In the genomic region with DNA sequence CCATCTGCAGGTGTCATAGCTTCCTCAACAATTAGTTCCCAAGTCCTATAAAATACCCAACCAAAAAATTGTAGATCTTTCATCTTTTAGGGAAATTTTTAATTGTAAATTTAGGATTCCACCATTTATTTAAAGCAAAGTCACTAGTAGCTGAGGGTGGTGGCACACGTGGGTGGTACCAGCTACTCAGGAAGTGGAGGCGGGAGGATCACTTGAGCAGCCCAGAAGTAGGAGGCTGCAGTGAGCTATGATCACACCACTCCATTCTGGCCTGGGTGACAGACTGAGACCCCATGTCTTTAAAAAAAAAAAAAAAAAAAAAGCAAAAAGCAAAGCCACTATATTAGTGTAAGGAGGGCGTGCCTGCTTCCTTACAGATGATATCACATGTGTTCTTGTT, we compare ENCODE assay signal across 27 cellular contexts.
DNase-seq lines count a peak whose midpoint lies in the region; ATAC-seq and TF ChIP-seq lines count a peak whose summit lies in the region.
"Had no signal": no experiment of that assay in that cellular context is flagged by ENCODE, and none has a peak within 500 bp of the region (broad histone marks: within the 10 kb centered on the region; RNA-seq: fewer than 3 reads in every experiment).

No MANE protein-coding gene starts in this region.

- H3K36me3 ChIP-seq in BLaER1 treated with 17β-estradiol and CSF1 and Interleukin-3, amounts not matched to agents 10 nM and 100 nM = no peaks in the 10 kb centered on the region
- H3K36me3 ChIP-seq in Loucy (ENCODE audit: insufficient read depth, low read length) (no peaks in the 10 kb centered on the region), HAP-1 (replicated peaks) (no peaks in the 10 kb centered on the region)
- H3K36me3 ChIP-seq: MG63 had no signal

- no peaks in the 10 kb centered on the region for H3K27me3 ChIP-seq in BLaER1 treated with 17β-estradiol and CSF1 and Interleukin-3, amounts not matched to agents 10 nM and 100 nM
- H3K27me3 ChIP-seq in Loucy (ENCODE audit: insufficient read depth, low read length, poor library complexity, severe bottlenecking) (no peaks in the 10 kb centered on the region), HAP-1 (ENCODE audit: low read depth) (no peaks in the 10 kb centered on the region)
- H3K27me3 ChIP-seq: MG63 had no signal

- H3K4me3 Mint-ChIP-seq in activated CD4-positive, alpha-beta T cell treated with anti-CD3 and anti-CD28 coated beads for 36 hours = no peak overlapping the region
- no peak overlapping the region for H3K4me3 Mint-ChIP-seq in activated CD8-positive, alpha-beta T cell treated with anti-CD3 and anti-CD28 coated beads, Interleukin-2, amount 10 ng/mL, durations not matched to agents 7 days and 5 days
- H3K4me3 Mint-ChIP-seq: B cell, CD14-positive monocyte, HFFc6 had no signal

- TF ChIP-seq CTCF in Loucy (conservative IDR thresholded peaks at IDR 0.05; ENCODE audit: low read length) = no peak

- in situ Hi-C loops in HAP-1 (cut with MboI; ENCODE audit: low sequenced_read_pairs) = no loop called here

- H3K27ac ChIP-seq in BLaER1 treated with 17β-estradiol and CSF1 and Interleukin-3, amounts not matched to agents 10 nM and 100 nM = no peak overlapping the region
- H3K27ac ChIP-seq: 22Rv1, GM23248 had no signal

- no peaks in the 10 kb centered on the region for H3K79me2 ChIP-seq in Loucy (ENCODE audit: insufficient read depth, low read length)

- DNase-seq in activated CD4-positive, alpha-beta T cell treated with anti-CD3 and anti-CD28 coated beads for 36 hours = peak; percentile 11
- DNase-seq in activated CD4-positive, alpha-beta T cell treated with anti-CD3 and anti-CD28 coated beads for 48 hours = no peak
- peak; percentile 27 for DNase-seq in activated CD8-positive, alpha-beta T cell treated with anti-CD3 and anti-CD28 coated beads, Interleukin-2, amount 10 ng/mL, durations not matched to agents 7 days and 5 days
- DNase-seq in activated naive CD4-positive, alpha-beta T cell (lab: John Stamatoyannopoulos, UW) = no peak
- no peak for DNase-seq in HAP-1 (ENCODE audit: low spot score in 2 of 2)
- no peak for DNase-seq in midbrain (lab: John Stamatoyannopoulos, UW)
- DNase-seq: DMS53, GM23248, H7, HFFc6, KBM-7, MG63, NCI-H1048, NCI-H1417, NCI-H1694, NCI-H2029 treated with DMSO at 0.1 percent for 48 hours, NCI-H2171, NCI-H226, NCI-H510A, NCI-H69, RPMI8226, SHP77 had no signal

- H3K36me3 Mint-ChIP-seq in activated CD4-positive, alpha-beta T cell treated with anti-CD3 and anti-CD28 coated beads for 36 hours (ENCODE audit: low read depth) = no peaks in the 10 kb centered on the region
- H3K36me3 Mint-ChIP-seq in activated CD8-positive, alpha-beta T cell treated with anti-CD3 and anti-CD28 coated beads, Interleukin-2, amount 10 ng/mL, durations not matched to agents 7 days and 5 days (ENCODE audit: low read depth) = no peaks in the 10 kb centered on the region
- H3K36me3 Mint-ChIP-seq: CD14-positive monocyte had no signal

- H3K4me2 ChIP-seq in BLaER1 treated with 17β-estradiol and CSF1 and Interleukin-3, amounts not matched to agents 10 nM and 100 nM = peak overlapping the region in 6 of 11 experiments; percentile 20 to 62 (median 42); a peak in 9 of 22 replicates
- H3K4me2 ChIP-seq in Loucy (ENCODE audit: low read depth, low read length, poor library complexity, severe bottlenecking) = no peak overlapping the region

- H3K9me3 ChIP-seq in BLaER1 treated with 17β-estradiol and CSF1 and Interleukin-3, amounts not matched to agents 10 nM and 100 nM (replicated peaks in 1 of 11) = no peaks in the 10 kb centered on the region
- H3K9me3 ChIP-seq in Loucy (ENCODE audit: insufficient read depth, low read depth, low read length) = no peaks in the 10 kb centered on the region
- H3K9me3 ChIP-seq in HAP-1 = no peaks in the 10 kb centered on the region
- H3K9me3 ChIP-seq: MG63 had no signal

- no peak overlapping the region for H3K4me3 ChIP-seq in BLaER1 treated with 17β-estradiol and CSF1 and Interleukin-3, amounts not matched to agents 10 nM and 100 nM
- H3K4me3 ChIP-seq in Loucy (ENCODE audit: low read length, poor library complexity, severe bottlenecking) = no peak overlapping the region
- H3K4me3 ChIP-seq in HAP-1 = no peak overlapping the region
- H3K4me3 ChIP-seq: GM23248, MG63 had no signal

- peak overlapping the region; percentile 31; the same call in 1 of the 2 replicates for H2AFZ ChIP-seq in Loucy (ENCODE audit: low read length)
- H2AFZ ChIP-seq: GM23248 had no signal

- intact Hi-C loops in activated CD4-positive, alpha-beta T cell treated with anti-CD3 and anti-CD28 coated beads for 36 hours (cut with DNase I, micrococcal nuclease) = loop anchor here in 1 of 2 experiments (5.0 kb wide), 1 partner anchor 129 kb away; no protein-coding TSS in a partner anchor

- H3K4me1 Mint-ChIP-seq in activated CD4-positive, alpha-beta T cell treated with anti-CD3 and anti-CD28 coated beads for 36 hours = peaks cover 4% of the 10 kb centered on the region
- peaks cover 7% of the 10 kb centered on the region for H3K4me1 Mint-ChIP-seq in activated CD8-positive, alpha-beta T cell treated with anti-CD3 and anti-CD28 coated beads, Interleukin-2, amount 10 ng/mL, durations not matched to agents 7 days and 5 days (ENCODE audit: low read depth)
- H3K4me1 Mint-ChIP-seq: B cell had no signal

- ATAC-seq in activated CD4-positive, alpha-beta T cell treated with anti-CD3 and anti-CD28 coated beads for 36 hours = no peak
- ATAC-seq in activated CD8-positive, alpha-beta T cell treated with anti-CD3 and anti-CD28 coated beads, Interleukin-2, amount 10 ng/mL, durations not matched to agents 7 days and 5 days = no peak

- no peak overlapping the region for H3K9ac ChIP-seq in BLaER1 treated with 17β-estradiol and CSF1 and Interleukin-3, amounts not matched to agents 10 nM and 100 nM
- H3K9ac ChIP-seq in Loucy (ENCODE audit: low read depth, low read length, poor library complexity, severe bottlenecking) = no peak overlapping the region
- H3K9ac ChIP-seq: GM23248 had no signal

- POLR2A ChIA-PET in activated CD4-positive, alpha-beta T cell treated with anti-CD3 and anti-CD28 coated beads for 36 hours (lab: Charles Lee) = no interaction called here
- POLR2A ChIA-PET in activated CD8-positive, alpha-beta T cell treated with anti-CD3 and anti-CD28 coated beads, Interleukin-2, amount 10 ng/mL, durations not matched to agents 7 days and 5 days (lab: Charles Lee) = no interaction called here

- H3K27me3 Mint-ChIP-seq in activated CD4-positive, alpha-beta T cell treated with anti-CD3 and anti-CD28 coated beads for 36 hours = no peaks in the 10 kb centered on the region
- no peaks in the 10 kb centered on the region for H3K27me3 Mint-ChIP-seq in activated CD8-positive, alpha-beta T cell treated with anti-CD3 and anti-CD28 coated beads, Interleukin-2, amount 10 ng/mL, durations not matched to agents 7 days and 5 days (ENCODE audit: low read depth)
- H3K27me3 Mint-ChIP-seq: B cell had no signal

- peaks cover 0 to 18% (median 8%) of the 10 kb centered on the region in 10 experiments; a peak in 10 of 20 replicates for H3K4me1 ChIP-seq in BLaER1 treated with 17β-estradiol and CSF1 and Interleukin-3, amounts not matched to agents 10 nM and 100 nM
- H3K4me1 ChIP-seq in Loucy (ENCODE audit: insufficient read depth, low read length, poor library complexity, severe bottlenecking) = peaks cover 10% of the 10 kb centered on the region
- H3K4me1 ChIP-seq in HAP-1 = no peaks in the 10 kb centered on the region

- no peaks in the 10 kb centered on the region for H3F3A ChIP-seq in Loucy (ENCODE audit: low read depth)

- no peaks in the 10 kb centered on the region for H4K20me1 ChIP-seq in BLaER1 treated with 17β-estradiol and CSF1 and Interleukin-3, amounts not matched to agents 10 nM and 100 nM
- no peaks in the 10 kb centered on the region for H4K20me1 ChIP-seq in Loucy (ENCODE audit: insufficient read depth, low read length, poor library complexity, severe bottlenecking)

- no peaks in the 10 kb centered on the region for H3K9me2 ChIP-seq in Loucy (replicated peaks; ENCODE audit: low read depth, low read length)

- CTCF ChIA-PET in activated CD4-positive, alpha-beta T cell treated with anti-CD3 and anti-CD28 coated beads for 36 hours (lab: Charles Lee) = interaction anchor here (0.7 to 4.3 kb wide), 4 partner anchors 9 to 154 kb away, joined by 4 to 49 read pairs (median 16); no protein-coding TSS in a partner anchor
- CTCF ChIA-PET in activated CD8-positive, alpha-beta T cell treated with anti-CD3 and anti-CD28 coated beads, Interleukin-2, amount 10 ng/mL, durations not matched to agents 7 days and 5 days (lab: Charles Lee) = interaction anchor here (1.8 to 2.8 kb wide), 2 partner anchors 9 to 13 kb away, joined by 8 to 18 read pairs; no protein-coding TSS in a partner anchor

- H3K9me3 Mint-ChIP-seq in activated CD4-positive, alpha-beta T cell treated with anti-CD3 and anti-CD28 coated beads for 36 hours (ENCODE audit: low read depth) = no peaks in the 10 kb centered on the region
- H3K9me3 Mint-ChIP-seq in activated CD8-positive, alpha-beta T cell treated with anti-CD3 and anti-CD28 coated beads, Interleukin-2, amount 10 ng/mL, durations not matched to agents 7 days and 5 days (ENCODE audit: insufficient read depth) = no peaks in the 10 kb centered on the region
- H3K9me3 Mint-ChIP-seq: CD14-positive monocyte, HFFc6 had no signal

- H3K27ac Mint-ChIP-seq in activated CD4-positive, alpha-beta T cell treated with anti-CD3 and anti-CD28 coated beads for 36 hours = no peak overlapping the region
- H3K27ac Mint-ChIP-seq in activated CD8-positive, alpha-beta T cell treated with anti-CD3 and anti-CD28 coated beads, Interleukin-2, amount 10 ng/mL, durations not matched to agents 7 days and 5 days = no peak overlapping the region
- H3K27ac Mint-ChIP-seq: B cell, CD14-positive monocyte, HFFc6 had no signal

Comparison
In these comparisons a context has a peak if more than half of its experiments do, and no peak if none do; other contexts are left out.
1. DNase-seq: peak in activated CD4-positive, alpha-beta T cell treated with anti-CD3 and anti-CD28 coated beads for 36 hours (single experiment) and activated CD8-positive, alpha-beta T cell treated with anti-CD3 and anti-CD28 coated beads, Interleukin-2, amount 10 ng/mL, durations not matched to agents 7 days and 5 days (single experiment); none in activated CD4-positive, alpha-beta T cell treated with anti-CD3 and anti-CD28 coated beads for 48 hours (single experiment), activated naive CD4-positive, alpha-beta T cell (0 of 4), HAP-1 (0 of 2) and midbrain (single experiment).